Comparison of ENCODE assay signal across 26 cellular contexts in the genomic region with DNA sequence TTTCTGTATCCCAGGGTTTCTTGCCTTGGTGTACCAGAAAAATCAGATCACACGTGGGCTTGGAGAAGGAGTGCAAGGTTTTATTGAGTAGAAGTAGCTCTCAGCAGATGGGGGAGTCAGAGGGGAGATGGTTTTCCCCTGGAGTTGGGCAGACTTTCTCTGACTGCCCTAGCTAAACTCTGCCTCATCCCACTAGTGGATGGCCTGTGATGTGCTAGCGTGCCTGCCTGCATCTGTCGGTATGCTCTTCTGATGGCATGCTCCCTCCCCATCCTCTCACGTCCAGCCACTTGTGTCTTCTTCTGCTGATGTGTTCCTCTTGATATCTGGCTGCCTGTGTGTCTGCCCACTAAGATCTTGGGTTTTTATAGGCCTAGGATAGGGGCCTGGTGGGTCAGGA.
"Had no signal": no experiment of that assay in that cellular context is flagged by ENCODE, and none has a peak within 500 bp of the region (broad histone marks: within the 10 kb centered on the region; RNA-seq: fewer than 3 reads in every experiment).

No MANE protein-coding gene starts in this region.

- ATAC-seq: activated CD8-positive, alpha-beta memory T cell treated with anti-CD3 and anti-CD28 coated beads, Interleukin-2, amount 10 ng/mL, durations not matched to agents 7 days and 5 days; activated naive CD4-positive, alpha-beta T cell treated with anti-CD3 and anti-CD28 coated beads, Interleukin-2, amount 50 U/mL, for 72 hours; activated naive CD8-positive, alpha-beta T cell treated with anti-CD3 and anti-CD28 coated beads, Interleukin-2, amount 50 U/mL, for 24 hours; body of pancreas; K562 had no signal

- H3K36me3 ChIP-seq: ascending aorta, SJSA1 had no signal

- H3K4me3 ChIP-seq: ascending aorta, body of pancreas, K562, SJSA1 had no signal

- H3K27ac ChIP-seq: ascending aorta, body of pancreas, SJSA1 had no signal

- H3K4me1 ChIP-seq: ascending aorta, body of pancreas, SJSA1 had no signal

- H3K27me3 ChIP-seq: ascending aorta, body of pancreas, SJSA1 had no signal

- DNase-seq: activated B cell treated with CpG ODN at 0.5 μM for 24 hours; activated CD4-positive, alpha-beta T cell treated with anti-CD3 and anti-CD28 coated beads for 1 hour; activated CD4-positive, alpha-beta T cell treated with anti-CD3 and anti-CD28 coated beads, Interleukin-2, amount 10 ng/mL, durations not matched to agents 24 days and 14 days; activated CD4-positive, alpha-beta T cell treated with anti-CD3 and anti-CD28 coated beads, Interleukin-2, amount 50 U/mL, for 48 hours; activated CD8-positive, alpha-beta memory T cell treated with anti-CD3 and anti-CD28 coated beads, Interleukin-2, amount 10 ng/mL, durations not matched to agents 7 days and 5 days; activated effector memory CD4-positive, alpha-beta T cell treated with anti-CD3 and anti-CD28 coated beads, Interleukin-2, amount 50 U/mL, for 16 hours; activated naive CD4-positive, alpha-beta T cell treated with Interleukin-2 at 50 U/mL for 16 hours; activated naive CD8-positive, alpha-beta T cell treated with anti-CD3 and anti-CD28 coated beads, Interleukin-2, amount 50 U/mL, for 24 hours; activated T-cell treated with anti-CD3 and anti-CD28 coated beads, Interleukin-2, amount 50 U/mL, for 24 hours; amniotic stem cell; body of pancreas; Kasumi-1; NCI-H1048; NCI-H146; NCI-H187 treated with DMSO at 0.1 percent for 48 hours; NCI-H2081 treated with DMSO at 0.1 percent for 48 hours; NCI-H446; NCI-H524; NCI-H748 treated with DMSO at 0.1 percent for 48 hours; NK-92 treated with Interleukin-12 subunit alpha and Interleukin-12 subunit beta, amount 100 ng/mL, for 24 hours; SHP77; T-helper 9 cell had no signal

- H3K9me3 ChIP-seq: ascending aorta, body of pancreas, SJSA1 had no signal
